Comparison of ENCODE assay signal across 28 cellular contexts in the genomic region with DNA sequence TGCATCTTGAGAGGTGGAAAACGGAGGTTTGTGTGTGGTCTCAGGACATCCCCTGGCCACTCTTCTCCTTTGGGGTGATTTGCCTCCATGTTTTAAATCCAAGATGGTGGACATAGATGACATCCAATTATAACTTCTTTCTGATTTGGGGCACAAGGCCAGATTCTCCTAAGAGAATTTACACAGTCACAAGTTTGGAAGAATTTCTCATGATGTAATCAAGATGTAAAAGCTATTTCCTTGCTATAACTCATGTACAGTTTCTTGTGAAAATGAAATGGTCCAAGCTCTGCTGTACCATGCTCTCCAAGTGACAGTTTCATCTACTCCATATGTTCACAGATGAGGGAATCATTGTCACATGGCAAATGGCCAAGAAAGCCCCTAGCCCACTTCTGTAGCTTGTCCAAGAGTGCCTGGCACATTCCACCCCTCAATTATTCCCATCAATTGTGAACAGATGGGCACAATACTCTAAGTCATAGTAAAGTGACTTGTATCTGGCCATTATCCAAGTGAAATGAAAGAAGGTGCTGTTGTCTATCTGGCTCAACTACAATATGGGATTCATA.
A peak's percentile ranks its signal among the peaks of the same experiment; 100 is the strongest.
DNase-seq lines count a peak whose midpoint lies in the region; TF ChIP-seq lines count a peak whose summit lies in the region.
"Had no signal": no experiment of that assay in that cellular context is flagged by ENCODE, and none has a peak within 500 bp of the region (broad histone marks: within the 10 kb centered on the region; RNA-seq: fewer than 3 reads in every experiment).

No MANE protein-coding gene starts in this region.

- peaks cover 5% of the 10 kb centered on the region for H3K36me3 Mint-ChIP-seq in brain
- H3K36me3 Mint-ChIP-seq: neural progenitor cell; stimulated activated effector memory CD8-positive, alpha-beta T cell treated with anti-CD3 and anti-CD28 coated beads, Interleukin-12 subunit alpha, Interleukin-12 subunit beta, amount 100 ng/mL, for 72 hours had no signal

- no peaks in the 10 kb centered on the region for H3K36me3 ChIP-seq in esophagus squamous epithelium
- H3K36me3 ChIP-seq: left ventricle myocardium inferior, neural progenitor cell, pancreas had no signal

- TF ChIP-seq CTCF in brain (conservative IDR thresholded peaks at IDR 0.05) (no peak), esophagus squamous epithelium (IDR thresholded peaks at IDR 0.05) (no peak)

- no peak for TF ChIP-seq POLR2A in esophagus squamous epithelium (IDR thresholded peaks at IDR 0.05)

- peaks cover 0 to 10% (median 0%) of the 10 kb centered on the region in 5 experiments for H3K9me3 Mint-ChIP-seq in brain
- H3K9me3 Mint-ChIP-seq: activated CD4-positive, alpha-beta memory T cell treated with anti-CD3 and anti-CD28 coated beads, Interleukin-2, amount 10 ng/mL, durations not matched to agents 7 days and 5 days; activated T-helper 1 cell treated with anti-CD3 and anti-CD28 coated beads, Interleukin-12 subunit alpha, Interleukin-12 subunit beta, Interleukin-2, Interleukin-4 antibody, amounts not matched to agents 30 ng/mL and 10 ng/mL and 1 ng/mL, durations not matched to agents 14 hours and 24 hours and 36 hours; GM23338; stimulated activated effector memory CD8-positive, alpha-beta T cell treated with anti-CD3 and anti-CD28 coated beads, Interleukin-12 subunit alpha, Interleukin-12 subunit beta, amount 100 ng/mL, for 72 hours had no signal

- no peak overlapping the region for H3K4me3 ChIP-seq in esophagus squamous epithelium
- H3K4me3 ChIP-seq: GM23338, K562, left ventricle myocardium inferior, neural progenitor cell, pancreas had no signal

- no peaks in the 10 kb centered on the region for H3K4me1 ChIP-seq in esophagus squamous epithelium
- H3K4me1 ChIP-seq: neural progenitor cell, pancreas had no signal

- H3K27me3 Mint-ChIP-seq in brain, result peaks cover 3% of the 10 kb centered on the region

- WGBS in esophagus squamous epithelium, 2 donors, result 46 to 78% methylated on average over 1 of the region's 1 CpG

- peak overlapping the region in 1 of 5 experiments; percentile 40 for H3K4me3 Mint-ChIP-seq in brain
- H3K4me3 Mint-ChIP-seq: activated CD4-positive, alpha-beta memory T cell treated with anti-CD3 and anti-CD28 coated beads, Interleukin-2, amount 10 ng/mL, durations not matched to agents 7 days and 5 days; activated T-helper 1 cell treated with anti-CD3 and anti-CD28 coated beads, Interleukin-12 subunit alpha, Interleukin-12 subunit beta, Interleukin-2, Interleukin-4 antibody, amounts not matched to agents 30 ng/mL and 10 ng/mL and 1 ng/mL, durations not matched to agents 14 hours and 24 hours and 36 hours; GM23338; neural progenitor cell; stimulated activated effector memory CD8-positive, alpha-beta T cell treated with anti-CD3 and anti-CD28 coated beads, Interleukin-12 subunit alpha, Interleukin-12 subunit beta, amount 100 ng/mL, for 72 hours had no signal

- H3K27ac ChIP-seq in esophagus squamous epithelium, result no peak overlapping the region
- H3K27ac ChIP-seq: left ventricle myocardium inferior, neural progenitor cell, pancreas had no signal

- in situ Hi-C loops in KBM-7 (cut with MboI; ENCODE audit: low pct_unique_long_range_greater_than_20kb, low sequenced_read_pairs), result no loop called here

- H3K4me1 Mint-ChIP-seq in brain, result peaks cover 65% of the 10 kb centered on the region
- H3K4me1 Mint-ChIP-seq: activated CD4-positive, alpha-beta memory T cell treated with anti-CD3 and anti-CD28 coated beads, Interleukin-2, amount 10 ng/mL, durations not matched to agents 7 days and 5 days; GM23338; neural progenitor cell; stimulated activated effector memory CD8-positive, alpha-beta T cell treated with anti-CD3 and anti-CD28 coated beads, Interleukin-12 subunit alpha, Interleukin-12 subunit beta, amount 100 ng/mL, for 72 hours had no signal

- DNase-seq in EH (ENCODE audit: low read depth) (peak; percentile 35), NCI-H2081 treated with DMSO at 0.1 percent for 48 hours (lab: John Stamatoyannopoulos, UW) (peak; percentile 30), NCI-H524 treated with DMSO at 0.1 percent for 48 hours (lab: John Stamatoyannopoulos, UW) (peak; percentile 99), esophagus squamous epithelium (lab: John Stamatoyannopoulos, UW) (no peak), KBM-7 (no peak), COLO668 (lab: John Stamatoyannopoulos, UW; ENCODE audit: unreplicated experiment) (no peak), NCI-H1930 (lab: John Stamatoyannopoulos, UW) (no peak)
- DNase-seq: activated CD4-positive, alpha-beta memory T cell treated with anti-CD3 and anti-CD28 coated beads, Interleukin-2, amount 10 ng/mL, durations not matched to agents 7 days and 5 days; activated CD8-positive, alpha-beta memory T cell treated with anti-CD3 and anti-CD28 coated beads, Interleukin-2, amount 50 U/mL, for 4 hours; activated naive CD4-positive, alpha-beta T cell treated with Interleukin-2 at 50 U/mL for 16 hours; C1 segment of cervical spinal cord; Calu3; caudate nucleus; cortex of kidney; effector memory CD4-positive, alpha-beta T cell; EL; islet precursor cell; left ventricle myocardium inferior; NCI-H1436; pancreas; stimulated activated CD4-positive, alpha-beta T cell treated with anti-CD3 and anti-CD28 coated beads, Interleukin-15, amount 100 ng/mL, for 24 hours; trophoblast cell had no signal

- H3K27ac Mint-ChIP-seq in brain, result peak overlapping the region in 4 of 5 experiments; percentile 11 to 81 (median 35)
- H3K27ac Mint-ChIP-seq: activated CD4-positive, alpha-beta memory T cell treated with anti-CD3 and anti-CD28 coated beads, Interleukin-2, amount 10 ng/mL, durations not matched to agents 7 days and 5 days; activated T-helper 1 cell treated with anti-CD3 and anti-CD28 coated beads, Interleukin-12 subunit alpha, Interleukin-12 subunit beta, Interleukin-2, Interleukin-4 antibody, amounts not matched to agents 30 ng/mL and 10 ng/mL and 1 ng/mL, durations not matched to agents 14 hours and 24 hours and 36 hours; GM23338; neural progenitor cell; stimulated activated effector memory CD8-positive, alpha-beta T cell treated with anti-CD3 and anti-CD28 coated beads, Interleukin-12 subunit alpha, Interleukin-12 subunit beta, amount 100 ng/mL, for 72 hours had no signal

- H3K27me3 ChIP-seq in esophagus squamous epithelium, result no peaks in the 10 kb centered on the region
- H3K27me3 ChIP-seq: neural progenitor cell, pancreas had no signal

- intact Hi-C loops in esophagus squamous epithelium (cut with DNase I), result no loop called here

- no peaks in the 10 kb centered on the region for H3K9me3 ChIP-seq in esophagus squamous epithelium
- H3K9me3 ChIP-seq: left ventricle myocardium inferior, pancreas had no signal

Comparison
In these comparisons a context has a peak if more than half of its experiments do, and no peak if none do; other contexts are left out.
1. DNase-seq: peak in EH (single experiment), NCI-H2081 treated with DMSO at 0.1 percent for 48 hours (single experiment) and NCI-H524 treated with DMSO at 0.1 percent for 48 hours (single experiment); none in esophagus squamous epithelium (single experiment), KBM-7 (single experiment), COLO668 (single experiment) and NCI-H1930 (0 of 2).